In genomic region chr10:132422931-132423813, GRCh38 we compare ENCODE assay signal across 8 cellular contexts. TPM values are rescaled to one million over a fixed set of nuclear protein-coding genes. Genes with fewer than 3 reads are reported as not detected.
DNase-seq lines count a peak whose midpoint lies in the region; ATAC-seq and TF ChIP-seq lines count a peak whose summit lies in the region.

No MANE protein-coding gene starts in this region.

- H3K27me3 ChIP-seq in DOHH2 (ENCODE audit: control insufficient read depth, low read length) (no peaks in the 10 kb centered on the region), KMS-11 (ENCODE audit: insufficient read depth, low read depth) (no peaks in the 10 kb centered on the region)

- no peak for DNase-seq in activated naive CD8-positive, alpha-beta T cell treated with anti-CD3 and anti-CD28 coated beads, Interleukin-2, amount 10 ng/mL, durations not matched to agents 7 days and 5 days
- DNase-seq in neural crest cell (ENCODE audit: low read depth, low spot score): no peak
- no peak for DNase-seq in left colon
- DNase-seq in central memory CD4-positive, alpha-beta T cell: no peak

- TF ChIP-seq CTCF in DOHH2 (IDR thresholded peaks at IDR 0.05; ENCODE audit: low read depth, low read length, poor library complexity, severe bottlenecking) (no peak), KMS-11 (conservative IDR thresholded peaks at IDR 0.05; ENCODE audit: low read depth, low read length) (no peak), neural crest cell (conservative IDR thresholded peaks at IDR 0.05) (no peak)

- H4K20me1 ChIP-seq in DOHH2 (ENCODE audit: control insufficient read depth, insufficient read depth, low read depth, low read length): no peaks in the 10 kb centered on the region
- H4K20me1 ChIP-seq in KMS-11 (ENCODE audit: insufficient read depth): no peaks in the 10 kb centered on the region

- peak; percentile 25 for ATAC-seq in activated naive CD8-positive, alpha-beta T cell treated with anti-CD3 and anti-CD28 coated beads, Interleukin-2, amount 10 ng/mL, durations not matched to agents 7 days and 5 days (ENCODE audit: low read depth)
- ATAC-seq in GM19324 (IDR thresholded peaks at IDR 0.05; ENCODE audit: low FRiP score, unreplicated experiment) (no peak), GM19035 (IDR thresholded peaks at IDR 0.05; ENCODE audit: unreplicated experiment) (no peak), left colon (no peak)

- peaks cover 57% of the 10 kb centered on the region for H3K4me1 ChIP-seq in DOHH2 (ENCODE audit: control insufficient read depth, low read length)
- H3K4me1 ChIP-seq in KMS-11 (ENCODE audit: low read depth, poor library complexity, severe bottlenecking): peaks cover 56% of the 10 kb centered on the region

- H3K79me2 ChIP-seq in DOHH2 (ENCODE audit: control insufficient read depth, low read length): no peaks in the 10 kb centered on the region
- no peaks in the 10 kb centered on the region for H3K79me2 ChIP-seq in KMS-11 (ENCODE audit: insufficient read depth, low read depth)

- POLR2A ChIA-PET in activated naive CD8-positive, alpha-beta T cell treated with anti-CD3 and anti-CD28 coated beads, Interleukin-2, amount 10 ng/mL, durations not matched to agents 7 days and 5 days (lab: Charles Lee): interaction anchor here (1.3 to 5.6 kb wide), 2 partner anchors 24 to 25 kb away, joined by 3 to 38 read pairs; no protein-coding TSS in a partner anchor

- H2AFZ ChIP-seq in KMS-11 (ENCODE audit: low read depth): peak overlapping the region; percentile 29; the same call in 1 of the 2 replicates

- H3K4me1 Mint-ChIP-seq in activated naive CD8-positive, alpha-beta T cell treated with anti-CD3 and anti-CD28 coated beads, Interleukin-2, amount 10 ng/mL, durations not matched to agents 7 days and 5 days: peaks cover 15% of the 10 kb centered on the region
- peaks cover 33% of the 10 kb centered on the region for H3K4me1 Mint-ChIP-seq in neural crest cell

- no peaks in the 10 kb centered on the region for H3K9me3 Mint-ChIP-seq in activated naive CD8-positive, alpha-beta T cell treated with anti-CD3 and anti-CD28 coated beads, Interleukin-2, amount 10 ng/mL, durations not matched to agents 7 days and 5 days
- no peaks in the 10 kb centered on the region for H3K9me3 Mint-ChIP-seq in neural crest cell

- no peaks in the 10 kb centered on the region for H3K27me3 Mint-ChIP-seq in activated naive CD8-positive, alpha-beta T cell treated with anti-CD3 and anti-CD28 coated beads, Interleukin-2, amount 10 ng/mL, durations not matched to agents 7 days and 5 days
- no peaks in the 10 kb centered on the region for H3K27me3 Mint-ChIP-seq in neural crest cell (ENCODE audit: low read depth)

- H3K9me2 ChIP-seq in DOHH2 (replicated peaks; ENCODE audit: control insufficient read depth, low read length): no peaks in the 10 kb centered on the region

- H3K27ac Mint-ChIP-seq in activated naive CD8-positive, alpha-beta T cell treated with anti-CD3 and anti-CD28 coated beads, Interleukin-2, amount 10 ng/mL, durations not matched to agents 7 days and 5 days: peak overlapping the region; percentile 81
- no peak overlapping the region for H3K27ac Mint-ChIP-seq in neural crest cell (ENCODE audit: unreplicated experiment)

- H3K36me3 ChIP-seq in DOHH2 (ENCODE audit: control insufficient read depth, low read length) (no peaks in the 10 kb centered on the region), KMS-11 (ENCODE audit: insufficient read depth) (no peaks in the 10 kb centered on the region)

- H3K36me3 Mint-ChIP-seq in activated naive CD8-positive, alpha-beta T cell treated with anti-CD3 and anti-CD28 coated beads, Interleukin-2, amount 10 ng/mL, durations not matched to agents 7 days and 5 days: no peaks in the 10 kb centered on the region
- H3K36me3 Mint-ChIP-seq in neural crest cell (ENCODE audit: low read depth): no peaks in the 10 kb centered on the region

- H3K4me2 ChIP-seq in DOHH2 (ENCODE audit: low read length): peak overlapping the region; percentile 91
- peak overlapping the region; percentile 100 for H3K4me2 ChIP-seq in KMS-11

- peak overlapping the region; percentile 91 for H3K9ac ChIP-seq in KMS-11

- H3K4me3 Mint-ChIP-seq in activated naive CD8-positive, alpha-beta T cell treated with anti-CD3 and anti-CD28 coated beads, Interleukin-2, amount 10 ng/mL, durations not matched to agents 7 days and 5 days: no peak overlapping the region
- H3K4me3 Mint-ChIP-seq in neural crest cell: peak overlapping the region; percentile 44

- H3F3A ChIP-seq in DOHH2 (ENCODE audit: control insufficient read depth, insufficient read depth): peaks cover 28% of the 10 kb centered on the region

- H3K4me3 ChIP-seq in DOHH2 (ENCODE audit: low read length): peak overlapping the region; percentile 65
- no peak overlapping the region for H3K4me3 ChIP-seq in KMS-11 (IDR thresholded peaks at IDR 0.05; ENCODE audit: insufficient read depth, low read depth, low read length)

- H3K27ac ChIP-seq in DOHH2 (ENCODE audit: low read depth, low read length) (peak overlapping the region; percentile 94), KMS-11 (peak overlapping the region; percentile 100)

- intact Hi-C loops in left colon (cut with DNase I, micrococcal nuclease): no loop called here

- H3K9me3 ChIP-seq in DOHH2 (ENCODE audit: control insufficient read depth, insufficient read depth, low read length): no peaks in the 10 kb centered on the region; the same call in 1 of the 2 replicates

RNA-seq across cellular contexts. Expression of gene PWWP2B, which starts 26.2 kb away (rescaled TPM):
- 10 to 100 TPM; 16.6 to 17.1 TPM for total RNA-seq in activated naive CD8-positive, alpha-beta T cell treated with anti-CD3 and anti-CD28 coated beads, Interleukin-2, amount 10 ng/mL, durations not matched to agents 7 days and 5 days
- total RNA-seq in neural crest cell: 14.2 and 15.3 TPM in 2 replicates
- 10 to 100 TPM; 51.9 to 55.3 TPM for total RNA-seq in left colon
